ENCODE assay signal across 1 cellular context in genomic region chr4:123505457-123506310, GRCh38.
TF ChIP-seq lines count a peak whose summit lies in the region.

No MANE protein-coding gene starts in this region.

TF ChIP-seq in HepG2, 621 proteins besides CTCF, POLR2A, EP300 and RAD21 (continued from another document and continues in another):
- TF ChIP-seq ZNF646 (CRISPR knock-in tag; IDR thresholded peaks at IDR 0.05) (no peak), ZNF558 (CRISPR knock-in tag; IDR thresholded peaks at IDR 0.05; ENCODE audit: borderline replicate concordance) (no peak), BORCS8-MEF2B (CRISPR knock-in tag; IDR thresholded peaks at IDR 0.05) (peak; percentile 77), MTA1 (CRISPR knock-in tag; IDR thresholded peaks at IDR 0.05; ENCODE audit: borderline replicate concordance) (peak; percentile 96), ZNF234 (CRISPR knock-in tag; conservative IDR thresholded peaks at IDR 0.05) (no peak), ZSCAN12 (CRISPR knock-in tag; IDR thresholded peaks at IDR 0.05) (peak; percentile 84; the same call in 1 of the 2 replicates), ZNF607 (CRISPR knock-in tag; IDR thresholded peaks at IDR 0.05; ENCODE audit: borderline replicate concordance) (peak; percentile 71), TOPORS (CRISPR knock-in tag; IDR thresholded peaks at IDR 0.05) (peak; percentile 41; the same call in 1 of the 2 replicates), ZKSCAN8 (CRISPR knock-in tag; IDR thresholded peaks at IDR 0.05; ENCODE audit: borderline replicate concordance) (peak; percentile 59; the same call in 1 of the 2 replicates), FOXA3 (CRISPR knock-in tag; IDR thresholded peaks at IDR 0.05) (peak; percentile 99), NR2F2 (IDR thresholded peaks at IDR 0.05; ENCODE audit: borderline replicate concordance, low read depth) (peak; percentile 21; the same call in 1 of the 2 replicates), ZNF577 (CRISPR knock-in tag; IDR thresholded peaks at IDR 0.05; ENCODE audit: borderline replicate concordance, low read depth) (no peak), SSRP1 (CRISPR knock-in tag; IDR thresholded peaks at IDR 0.05) (peak; percentile 76; the same call in 1 of the 2 replicates), ATF3 (CRISPR knock-in tag; IDR thresholded peaks at IDR 0.05) (0 out of 2 replicates have a peak, but pooled peaks have one; percentile 45), ZNF839 (CRISPR knock-in tag; IDR thresholded peaks at IDR 0.05; ENCODE audit: borderline replicate concordance) (0 out of 2 replicates have a peak, but pooled peaks have one; percentile 29), STAG1 (CRISPR knock-in tag; IDR thresholded peaks at IDR 0.05) (peak; percentile 51), ZNF138 (CRISPR knock-in tag; IDR thresholded peaks at IDR 0.05; ENCODE audit: low read depth) (no peak), BRCA1 (CRISPR knock-in tag; IDR thresholded peaks at IDR 0.05) (0 out of 2 replicates have a peak, but pooled peaks have one; percentile 70), ZNF614 (CRISPR knock-in tag; IDR thresholded peaks at IDR 0.05; ENCODE audit: borderline replicate concordance) (peak; percentile 96; the same call in 1 of the 2 replicates), RFXANK (CRISPR knock-in tag; IDR thresholded peaks at IDR 0.05) (0 out of 2 replicates have a peak, but pooled peaks have one; percentile 46), ESRRA (CRISPR knock-in tag; IDR thresholded peaks at IDR 0.05; ENCODE audit: low read depth) (0 out of 2 replicates have a peak, but pooled peaks have one; percentile 25), ZNF230 (CRISPR knock-in tag; IDR thresholded peaks at IDR 0.05) (0 out of 2 replicates have a peak, but pooled peaks have one; percentile 42), ZNF678 (CRISPR knock-in tag; IDR thresholded peaks at IDR 0.05) (no peak), ZNF766 (CRISPR knock-in tag; IDR thresholded peaks at IDR 0.05; ENCODE audit: borderline replicate concordance) (peak; percentile 60; the same call in 1 of the 2 replicates), ZNF546 (CRISPR knock-in tag; conservative IDR thresholded peaks at IDR 0.05) (no peak), E2F1 (CRISPR knock-in tag; IDR thresholded peaks at IDR 0.05) (no peak; the same call in 1 of the 2 replicates), ZNF552 (CRISPR knock-in tag; IDR thresholded peaks at IDR 0.05; ENCODE audit: borderline replicate concordance) (no peak), ZBTB7A (CRISPR knock-in tag; IDR thresholded peaks at IDR 0.05) (no peak), SP5 (CRISPR knock-in tag; IDR thresholded peaks at IDR 0.05; ENCODE audit: borderline replicate concordance, low read depth) (peak; percentile 59; the same call in 1 of the 2 replicates), CBFB (CRISPR knock-in tag; IDR thresholded peaks at IDR 0.05) (peak; percentile 92), ZFY (CRISPR knock-in tag; IDR thresholded peaks at IDR 0.05) (peak; percentile 74), RARA (CRISPR knock-in tag; IDR thresholded peaks at IDR 0.05) (peak; percentile 94), POLR2AphosphoS5 (IDR thresholded peaks at IDR 0.05; ENCODE audit: low read depth, low read length) (peak; percentile 75), IRF1 (CRISPR knock-in tag; IDR thresholded peaks at IDR 0.05; ENCODE audit: low read depth) (no peak), SMAD1 (CRISPR knock-in tag; IDR thresholded peaks at IDR 0.05; ENCODE audit: borderline replicate concordance, low read depth) (peak; percentile 71; the same call in 1 of the 2 replicates), ZBTB34 (CRISPR knock-in tag; IDR thresholded peaks at IDR 0.05) (peak; percentile 95), ELF4 (CRISPR knock-in tag; IDR thresholded peaks at IDR 0.05; ENCODE audit: borderline replicate concordance) (no peak; the same call in 1 of the 2 replicates), EHMT2 (IDR thresholded peaks at IDR 0.05; ENCODE audit: borderline replicate concordance, low read depth, low read length) (no peak; the same call in 1 of the 2 replicates), TAF15 (IDR thresholded peaks at IDR 0.05; ENCODE audit: low read depth, low read length, poor library complexity, severe bottlenecking) (peak; percentile 84), TSC22D2 (CRISPR knock-in tag; IDR thresholded peaks at IDR 0.05; ENCODE audit: borderline replicate concordance) (peak; percentile 43; the same call in 1 of the 2 replicates), GATAD2A (CRISPR knock-in tag; IDR thresholded peaks at IDR 0.05) (peak; percentile 87)
- TF ChIP-seq, protein P1, sequence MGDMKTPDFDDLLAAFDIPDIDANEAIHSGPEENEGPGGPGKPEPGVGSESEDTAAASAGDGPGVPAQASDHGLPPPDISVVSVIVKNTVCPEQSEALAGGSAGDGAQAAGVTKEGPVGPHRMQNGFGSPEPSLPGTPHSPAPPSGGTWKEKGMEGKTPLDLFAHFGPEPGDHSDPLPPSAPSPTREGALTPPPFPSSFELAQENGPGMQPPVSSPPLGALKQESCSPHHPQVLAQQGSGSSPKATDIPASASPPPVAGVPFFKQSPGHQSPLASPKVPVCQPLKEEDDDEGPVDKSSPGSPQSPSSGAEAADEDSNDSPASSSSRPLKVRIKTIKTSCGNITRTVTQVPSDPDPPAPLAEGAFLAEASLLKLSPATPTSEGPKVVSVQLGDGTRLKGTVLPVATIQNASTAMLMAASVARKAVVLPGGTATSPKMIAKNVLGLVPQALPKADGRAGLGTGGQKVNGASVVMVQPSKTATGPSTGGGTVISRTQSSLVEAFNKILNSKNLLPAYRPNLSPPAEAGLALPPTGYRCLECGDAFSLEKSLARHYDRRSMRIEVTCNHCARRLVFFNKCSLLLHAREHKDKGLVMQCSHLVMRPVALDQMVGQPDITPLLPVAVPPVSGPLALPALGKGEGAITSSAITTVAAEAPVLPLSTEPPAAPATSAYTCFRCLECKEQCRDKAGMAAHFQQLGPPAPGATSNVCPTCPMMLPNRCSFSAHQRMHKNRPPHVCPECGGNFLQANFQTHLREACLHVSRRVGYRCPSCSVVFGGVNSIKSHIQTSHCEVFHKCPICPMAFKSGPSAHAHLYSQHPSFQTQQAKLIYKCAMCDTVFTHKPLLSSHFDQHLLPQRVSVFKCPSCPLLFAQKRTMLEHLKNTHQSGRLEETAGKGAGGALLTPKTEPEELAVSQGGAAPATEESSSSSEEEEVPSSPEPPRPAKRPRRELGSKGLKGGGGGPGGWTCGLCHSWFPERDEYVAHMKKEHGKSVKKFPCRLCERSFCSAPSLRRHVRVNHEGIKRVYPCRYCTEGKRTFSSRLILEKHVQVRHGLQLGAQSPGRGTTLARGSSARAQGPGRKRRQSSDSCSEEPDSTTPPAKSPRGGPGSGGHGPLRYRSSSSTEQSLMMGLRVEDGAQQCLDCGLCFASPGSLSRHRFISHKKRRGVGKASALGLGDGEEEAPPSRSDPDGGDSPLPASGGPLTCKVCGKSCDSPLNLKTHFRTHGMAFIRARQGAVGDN (CRISPR knock-in tag; IDR thresholded peaks at IDR 0.05), result peak; percentile 98
- TF ChIP-seq, protein P2, sequence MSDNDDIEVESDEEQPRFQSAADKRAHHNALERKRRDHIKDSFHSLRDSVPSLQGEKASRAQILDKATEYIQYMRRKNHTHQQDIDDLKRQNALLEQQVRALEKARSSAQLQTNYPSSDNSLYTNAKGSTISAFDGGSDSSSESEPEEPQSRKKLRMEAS (IDR thresholded peaks at IDR 0.05), result peak; percentile 77
- TF ChIP-seq, protein P3, sequence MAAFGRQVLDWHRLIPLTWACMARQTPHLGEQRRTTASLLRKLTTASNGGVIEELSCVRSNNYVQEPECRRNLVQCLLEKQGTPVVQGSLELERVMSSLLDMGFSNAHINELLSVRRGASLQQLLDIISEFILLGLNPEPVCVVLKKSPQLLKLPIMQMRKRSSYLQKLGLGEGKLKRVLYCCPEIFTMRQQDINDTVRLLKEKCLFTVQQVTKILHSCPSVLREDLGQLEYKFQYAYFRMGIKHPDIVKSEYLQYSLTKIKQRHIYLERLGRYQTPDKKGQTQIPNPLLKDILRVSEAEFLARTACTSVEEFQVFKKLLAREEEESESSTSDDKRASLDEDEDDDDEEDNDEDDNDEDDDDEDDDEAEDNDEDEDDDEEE (CRISPR knock-in tag; IDR thresholded peaks at IDR 0.05), result no peak
- TF ChIP-seq, protein P4, sequence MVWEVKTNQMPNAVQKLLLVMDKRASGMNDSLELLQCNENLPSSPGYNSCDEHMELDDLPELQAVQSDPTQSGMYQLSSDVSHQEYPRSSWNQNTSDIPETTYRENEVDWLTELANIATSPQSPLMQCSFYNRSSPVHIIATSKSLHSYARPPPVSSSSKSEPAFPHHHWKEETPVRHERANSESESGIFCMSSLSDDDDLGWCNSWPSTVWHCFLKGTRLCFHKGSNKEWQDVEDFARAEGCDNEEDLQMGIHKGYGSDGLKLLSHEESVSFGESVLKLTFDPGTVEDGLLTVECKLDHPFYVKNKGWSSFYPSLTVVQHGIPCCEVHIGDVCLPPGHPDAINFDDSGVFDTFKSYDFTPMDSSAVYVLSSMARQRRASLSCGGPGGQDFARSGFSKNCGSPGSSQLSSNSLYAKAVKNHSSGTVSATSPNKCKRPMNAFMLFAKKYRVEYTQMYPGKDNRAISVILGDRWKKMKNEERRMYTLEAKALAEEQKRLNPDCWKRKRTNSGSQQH (CRISPR knock-in tag; IDR thresholded peaks at IDR 0.05; ENCODE audit: low read depth), result no peak
